8 cellular contexts compared by ENCODE assay signal in the genomic region with DNA sequence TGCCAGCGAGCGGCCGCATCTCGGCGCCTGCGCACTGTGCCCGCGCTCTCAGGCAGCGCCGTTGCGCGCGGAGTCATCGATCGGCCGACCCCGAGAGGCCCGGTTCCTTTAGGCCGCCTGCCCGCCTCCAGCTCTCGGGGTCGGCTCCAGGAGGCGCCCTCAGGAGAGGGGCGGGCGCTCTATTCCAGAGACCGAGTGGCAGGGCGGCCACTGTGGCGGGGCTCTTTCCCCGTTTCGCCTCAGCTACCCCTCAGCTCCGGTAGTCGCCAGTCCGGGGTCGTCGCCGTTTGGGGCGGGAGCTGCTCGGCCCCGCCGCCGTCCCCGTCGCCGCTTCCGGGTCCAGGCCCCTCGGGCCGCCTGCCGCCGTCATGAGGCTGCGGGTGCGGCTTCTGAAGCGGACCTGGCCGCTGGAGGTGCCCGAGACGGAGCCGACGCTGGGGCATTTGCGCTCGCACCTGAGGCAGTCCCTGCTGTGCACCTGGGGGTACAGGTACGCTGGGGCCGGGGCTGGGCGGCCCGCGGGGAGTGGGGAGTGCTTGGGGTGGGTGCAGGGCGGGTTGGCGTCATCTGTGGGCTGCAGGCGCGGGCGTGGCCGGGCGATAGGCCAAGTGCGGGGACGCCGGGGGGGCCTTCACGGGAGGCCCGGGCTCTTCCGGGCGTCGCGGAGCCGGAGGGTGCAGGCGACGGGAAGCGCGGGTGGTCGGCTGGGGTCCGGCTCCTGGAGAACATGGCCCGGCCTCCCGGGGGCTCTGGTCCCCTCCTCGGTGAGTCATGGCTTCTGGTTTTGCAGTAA. TPM values are rescaled to one million over a fixed set of nuclear protein-coding genes. Genes with fewer than 3 reads are reported as not detected.
A peak's percentile ranks its signal among the peaks of the same experiment; 100 is the strongest.
DNase-seq lines count a peak whose midpoint lies in the region; ATAC-seq and TF ChIP-seq lines count a peak whose summit lies in the region.

Gene FBXO7 (plus strand): TSS at position 177 of the 793 bp plus-strand sequence. CDS start 192 bp downstream, at position 369.

- H3K4me2 ChIP-seq in DOHH2 (ENCODE audit: low read length): peak within 1 kb of the TSS; percentile 79

- H3K79me2 ChIP-seq in DOHH2 (ENCODE audit: control insufficient read depth, low read length): peaks cover 59% of the 10 kb centered on the region

- TF ChIP-seq CTCF in DOHH2 (IDR thresholded peaks at IDR 0.05; ENCODE audit: low read depth, low read length, poor library complexity, severe bottlenecking) (peak; percentile 29), RWPE1 (conservative IDR thresholded peaks at IDR 0.05; ENCODE audit: low read depth) (peak; percentile 18; the same call in 1 of the 2 replicates), fibroblast of mammary gland (conservative IDR thresholded peaks at IDR 0.05; ENCODE audit: control insufficient read depth, insufficient read depth, low read depth, low read length) (peak; percentile 24)

- H3K4me1 ChIP-seq in DOHH2 (ENCODE audit: control insufficient read depth, low read length): peaks cover 32% of the 10 kb centered on the region

- CTCF ChIA-PET in RWPE1 (lab: Yijun Ruan, JAX): interaction anchor here (0.6 to 1.1 kb wide), 5 partner anchors 21 to 513 kb away, joined by 3 to 4 read pairs (median 3); no protein-coding TSS in a partner anchor

- DNase-seq in Kasumi-1 (lab: John Stamatoyannopoulos, UW) (peak; percentile 77 to 78), RWPE1 (ENCODE audit: low spot score) (peak; percentile 72), fibroblast of mammary gland (ENCODE audit: low read depth) (peak; percentile 88)
- peak; percentile 76 to 91 (median 87) for DNase-seq in naive thymus-derived CD8-positive, alpha-beta T cell
- peak; percentile 74 to 89 (median 80) for DNase-seq in stimulated activated naive CD4-positive, alpha-beta T cell (lab: John Stamatoyannopoulos, UW)

- H3K27me3 Mint-ChIP-seq in activated T-helper 17 cell treated with anti-CD3 and anti-CD28 coated beads, Interleukin-2, amount 50 U/mL, for 72 hours: no peaks in the 10 kb centered on the region
- H3K27me3 Mint-ChIP-seq in naive thymus-derived CD8-positive, alpha-beta T cell: no peaks in the 10 kb centered on the region

- H3K27ac ChIP-seq in DOHH2 (ENCODE audit: low read depth, low read length) (peak within 1 kb of the TSS; percentile 62), RWPE1 (peak within 1 kb of the TSS; percentile 97)

- peaks cover 2% of the 10 kb centered on the region; the same call in 1 of the 2 replicates for H3K27me3 ChIP-seq in DOHH2 (ENCODE audit: control insufficient read depth, low read length)

- H3K36me3 ChIP-seq in DOHH2 (ENCODE audit: control insufficient read depth, low read length): peaks cover 18% of the 10 kb centered on the region

- peaks cover 9% of the 10 kb centered on the region for H3K36me3 Mint-ChIP-seq in activated T-helper 17 cell treated with anti-CD3 and anti-CD28 coated beads, Interleukin-2, amount 50 U/mL, for 72 hours (ENCODE audit: low read depth)
- H3K36me3 Mint-ChIP-seq in naive thymus-derived CD8-positive, alpha-beta T cell: peaks cover 0 to 7% (median 0%) of the 10 kb centered on the region in 3 donors

- H3K27ac Mint-ChIP-seq in activated T-helper 17 cell treated with anti-CD3 and anti-CD28 coated beads, Interleukin-2, amount 50 U/mL, for 72 hours: peak within 1 kb of the TSS; percentile 90
- H3K27ac Mint-ChIP-seq in naive thymus-derived CD8-positive, alpha-beta T cell: peak within 1 kb of the TSS; percentile 81 to 98 (median 96)

- H3K4me3 Mint-ChIP-seq in activated T-helper 17 cell treated with anti-CD3 and anti-CD28 coated beads, Interleukin-2, amount 50 U/mL, for 72 hours: no peak within 1 kb of the TSS
- H3K4me3 Mint-ChIP-seq in naive thymus-derived CD8-positive, alpha-beta T cell: peak within 1 kb of the TSS in 9 of 10 donors; percentile 92 to 98 (median 97)

- H3K9me3 Mint-ChIP-seq in activated T-helper 17 cell treated with anti-CD3 and anti-CD28 coated beads, Interleukin-2, amount 50 U/mL, for 72 hours: no peaks in the 10 kb centered on the region
- no peaks in the 10 kb centered on the region for H3K9me3 Mint-ChIP-seq in naive thymus-derived CD8-positive, alpha-beta T cell

- H3F3A ChIP-seq in DOHH2 (ENCODE audit: control insufficient read depth, insufficient read depth): no peaks in the 10 kb centered on the region

- ATAC-seq in GM21786 (IDR thresholded peaks at IDR 0.05; ENCODE audit: unreplicated experiment): peak; percentile 60
- ATAC-seq in activated T-helper 17 cell treated with anti-CD3 and anti-CD28 coated beads, Interleukin-2, amount 50 U/mL, for 72 hours (replicated peaks): peak; percentile 85
- ATAC-seq in naive thymus-derived CD8-positive, alpha-beta T cell: peak; percentile 81 to 87

- no peaks in the 10 kb centered on the region for H3K9me3 ChIP-seq in DOHH2 (ENCODE audit: control insufficient read depth, insufficient read depth, low read length)

- H3K4me3 ChIP-seq in DOHH2 (ENCODE audit: low read length) (peak within 1 kb of the TSS; percentile 93), fibroblast of mammary gland (ENCODE audit: control insufficient read depth, low read depth, low read length) (peak within 1 kb of the TSS; percentile 60)

- H3K4me1 Mint-ChIP-seq in activated T-helper 17 cell treated with anti-CD3 and anti-CD28 coated beads, Interleukin-2, amount 50 U/mL, for 72 hours: peaks cover 17% of the 10 kb centered on the region
- peaks cover 14 to 30% (median 25%) of the 10 kb centered on the region in 4 donors for H3K4me1 Mint-ChIP-seq in naive thymus-derived CD8-positive, alpha-beta T cell

- POLR2A ChIA-PET in RWPE1 (lab: Yijun Ruan, JAX; ENCODE audit: low non-redundant PET): interaction anchor here (0.5 kb wide), 1 partner anchor 488 kb away, joined by 3 read pairs; no protein-coding TSS in a partner anchor
- POLR2A ChIA-PET in naive thymus-derived CD8-positive, alpha-beta T cell (lab: Charles Lee): interaction anchor here (0.8 to 2.8 kb wide), 6 partner anchors 12 to 813 kb away, joined by 3 to 20 read pairs (median 6); partner anchors contain the start of genes PISD and RTCB

- no peaks in the 10 kb centered on the region for H3K9me2 ChIP-seq in DOHH2 (replicated peaks; ENCODE audit: control insufficient read depth, low read length)

- peaks cover 25% of the 10 kb centered on the region for H4K20me1 ChIP-seq in DOHH2 (ENCODE audit: control insufficient read depth, insufficient read depth, low read depth, low read length)

RNA-seq across cellular contexts. Expression of gene FBXO7, which starts in this region (rescaled TPM):
- total RNA-seq in activated T-helper 17 cell treated with anti-CD3 and anti-CD28 coated beads, Interleukin-2, amount 50 U/mL, for 72 hours: 10 to 100 TPM; 76.4 to 79.8 TPM
- 100 to 1,000 TPM in 1 of 2 experiments, 10 to 100 TPM in 1; 97.5 to 103 TPM for total RNA-seq in naive thymus-derived CD8-positive, alpha-beta T cell
- polyA plus RNA-seq in naive thymus-derived CD8-positive, alpha-beta T cell: 100 to 1,000 TPM; 126 to 149 (median 146) TPM

Comparison
In these comparisons a context has a peak if more than half of its experiments do, and no peak if none do; other contexts are left out.
1. Peak in every context shown above with its lines: DNase-seq, ATAC-seq, H3K4me3 ChIP-seq and H3K27ac ChIP-seq.